8 cellular contexts compared by ENCODE assay signal in genomic region chr4:64781737-64782326, GRCh38.
A peak's percentile ranks its signal among the peaks of the same experiment; 100 is the strongest.
DNase-seq lines count a peak whose midpoint lies in the region; ATAC-seq and TF ChIP-seq lines count a peak whose summit lies in the region.

No MANE protein-coding gene starts in this region.

- H3K9ac ChIP-seq in Karpas-422 (ENCODE audit: low read length) = no peak overlapping the region

- H3K9me2 ChIP-seq in Karpas-422 (replicated peaks; ENCODE audit: insufficient read depth, low read length) = no peaks in the 10 kb centered on the region

- H2AFZ ChIP-seq in Karpas-422 (ENCODE audit: low read length) = no peak overlapping the region

- peak; percentile 65 for DNase-seq in Karpas-422
- DNase-seq in kidney epithelial cell (ENCODE audit: low read depth) = no peak
- DNase-seq in activated gamma-delta T cell treated with Interleukin-2 at 50 U/mL for 16 hours = no peak
- no peak for DNase-seq in right cardiac atrium

- H3K27me3 ChIP-seq in Karpas-422 (ENCODE audit: low read length) (no peaks in the 10 kb centered on the region), kidney epithelial cell (ENCODE audit: control insufficient read depth, insufficient read depth, low read length) (no peaks in the 10 kb centered on the region), right cardiac atrium (ENCODE audit: control insufficient read depth, insufficient read depth) (no peaks in the 10 kb centered on the region)

- intact Hi-C loops in right cardiac atrium (cut with DNase I) = no loop called here

- H3K36me3 ChIP-seq in Karpas-422 (ENCODE audit: insufficient read depth, low read length) (no peaks in the 10 kb centered on the region), kidney epithelial cell (ENCODE audit: control insufficient read depth, insufficient read depth, low read length) (no peaks in the 10 kb centered on the region)

- 17% methylated on average over 3 of the region's 3 CpGs for WGBS in right cardiac atrium

- H3K9me3 ChIP-seq in Karpas-422 (ENCODE audit: low read length) (no peaks in the 10 kb centered on the region), right cardiac atrium (ENCODE audit: control insufficient read depth, low read length) (no peaks in the 10 kb centered on the region)

- H3K27ac ChIP-seq in C4-2B = no peak overlapping the region
- no peak overlapping the region for H3K27ac ChIP-seq in Karpas-422 (ENCODE audit: low read length)
- H3K27ac ChIP-seq in right cardiac atrium (ENCODE audit: low read length) = no peak overlapping the region

- H3K4me3 ChIP-seq in Karpas-422 (ENCODE audit: low read length) (no peak overlapping the region), WI38 (ENCODE audit: low read depth, low read length) (no peak overlapping the region), kidney epithelial cell (ENCODE audit: low read depth, low read length) (no peak overlapping the region), right cardiac atrium (ENCODE audit: low read length) (no peak overlapping the region)

- TF ChIP-seq CTCF in C4-2B (conservative IDR thresholded peaks at IDR 0.05) (peak; percentile 81), WI38 (IDR thresholded peaks at IDR 0.05; ENCODE audit: low read depth, low read length) (0 out of 2 replicates have a peak, but pooled peaks have one; percentile 11), kidney epithelial cell (IDR thresholded peaks at IDR 0.05; ENCODE audit: insufficient read depth, low read length, poor library complexity, severe bottlenecking) (peak; percentile 57)

- no peaks in the 10 kb centered on the region for H3K4me1 ChIP-seq in Karpas-422 (ENCODE audit: low read length)
- H3K4me1 ChIP-seq in right cardiac atrium (ENCODE audit: control insufficient read depth, insufficient read depth, low read length) = no peaks in the 10 kb centered on the region

- H3K79me2 ChIP-seq in Karpas-422 (ENCODE audit: low read length) = no peaks in the 10 kb centered on the region

- H3K4me2 ChIP-seq in Karpas-422 (ENCODE audit: low read depth, low read length, poor library complexity, severe bottlenecking) = no peak overlapping the region

- peak; percentile 74 for ATAC-seq in GM19351 (IDR thresholded peaks at IDR 0.05; ENCODE audit: unreplicated experiment)
- no peak for ATAC-seq in GM18861 (IDR thresholded peaks at IDR 0.05; ENCODE audit: unreplicated experiment)
- no peak for ATAC-seq in right cardiac atrium

- H4K20me1 ChIP-seq in Karpas-422 (ENCODE audit: insufficient read depth, low read depth, low read length) = no peaks in the 10 kb centered on the region

Comparison
In these comparisons a context has a peak if more than half of its experiments do, and no peak if none do; other contexts are left out.
1. CTCF ChIP-seq: peak in every context shown above with its lines; median percentile 81 in C4-2B; 57 in kidney epithelial cell; 11 in WI38.